8 cellular contexts compared by ENCODE assay signal in the genomic region with DNA sequence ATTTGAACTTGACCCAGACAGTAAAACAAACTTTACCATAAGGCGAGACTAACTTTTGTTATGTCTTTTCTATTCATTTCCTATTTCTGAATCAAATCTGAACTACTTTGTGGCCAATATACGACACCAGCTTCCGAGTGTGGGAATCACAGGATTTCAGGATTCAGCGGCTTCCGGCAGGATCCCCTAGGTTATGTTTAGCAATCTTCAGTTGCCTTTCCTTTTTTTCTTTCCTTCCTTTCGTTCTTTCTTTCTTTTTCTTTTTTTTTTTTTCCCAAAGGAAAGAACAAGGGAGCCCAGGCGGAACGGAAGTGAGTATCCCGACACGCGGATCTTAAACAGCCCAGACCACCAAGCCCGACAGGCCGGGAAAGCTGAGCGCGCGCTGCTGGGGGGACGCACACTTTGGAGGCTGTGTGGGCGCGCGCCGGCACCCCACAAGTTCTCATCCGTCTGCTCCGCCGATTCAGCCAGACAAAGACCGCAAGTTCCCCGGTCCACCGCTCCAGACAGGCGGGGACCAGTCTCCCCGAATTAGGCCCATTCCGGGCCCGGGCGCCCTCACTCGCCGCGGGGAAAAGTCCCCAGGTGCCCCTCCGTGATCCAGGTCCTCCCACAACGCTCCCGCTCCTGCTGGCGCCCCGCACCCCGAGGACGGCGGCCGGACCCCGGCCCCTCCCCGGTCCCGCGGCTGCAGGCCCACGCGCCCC. TPM values are rescaled to one million over a fixed set of nuclear protein-coding genes. Genes with fewer than 3 reads are reported as not detected.
A peak's percentile ranks its signal among the peaks of the same experiment; 100 is the strongest.
DNase-seq lines count a peak whose midpoint lies in the region; ATAC-seq and TF ChIP-seq lines count a peak whose summit lies in the region.

No MANE protein-coding gene starts in this region.

- H3K4me1 ChIP-seq in GM23338 (ENCODE audit: insufficient read depth) (peaks cover 31% of the 10 kb centered on the region; the same call in 1 of the 2 replicates), MM.1S (ENCODE audit: low read length) (no peaks in the 10 kb centered on the region)

- H3K4me3 ChIP-seq in BJ (ENCODE audit: low read depth, low read length) (peak overlapping the region; percentile 98), GM23338 (peak overlapping the region; percentile 85), brain microvascular endothelial cell (ENCODE audit: low read depth, low read length) (peak overlapping the region; percentile 78), MM.1S (ENCODE audit: low read length) (no peak overlapping the region)

- ATAC-seq in GM23338 (peak; percentile 13), T-cell (replicated peaks in 1 of 4) (peak; percentile 19 to 53 (median 40))

- H3K27ac ChIP-seq in GM23338 (ENCODE audit: low read depth) (peak overlapping the region; percentile 28; the same call in 1 of the 2 replicates), brain microvascular endothelial cell (peak overlapping the region; percentile 81), MM.1S (ENCODE audit: low read length) (no peak overlapping the region)

- H3K79me2 ChIP-seq in GM23338 (replicated peaks; ENCODE audit: insufficient read depth): peaks cover 51% of the 10 kb centered on the region
- H3K79me2 ChIP-seq in MM.1S (ENCODE audit: low read length): no peaks in the 10 kb centered on the region

- no peaks in the 10 kb centered on the region for H3F3A ChIP-seq in GM23338 (replicated peaks; ENCODE audit: low read depth)
- no peaks in the 10 kb centered on the region for H3F3A ChIP-seq in MM.1S (ENCODE audit: insufficient read depth, low read length)

- DNase-seq in BJ (ENCODE audit: low read depth) (no peak), GM23338 (ENCODE audit: low spot score) (peak; percentile 70), T-cell (peak in 30 of 34 experiments; percentile 4 to 63 (median 34)), brain microvascular endothelial cell (peak; percentile 20), kidney glomerular epithelial cell (lab: John Stamatoyannopoulos, UW) (peak; percentile 35), MM.1S (no peak), GDM1 (lab: John Stamatoyannopoulos, UW) (no peak)
- DNase-seq in stimulated activated CD4-positive, alpha-beta T cell treated with anti-CD3 and anti-CD28 coated beads, Interleukin-4, amount 100 ng/mL, for 4 hours: peak; percentile 7 to 8

- H3K9ac ChIP-seq in MM.1S (ENCODE audit: low read length): no peak overlapping the region

- POLR2A ChIA-PET in BJ (lab: Charles Lee): interaction anchor here (0.6 to 0.7 kb wide), 3 partner anchors 16 to 1719 kb away, joined by 3 to 9 read pairs (median 4); a partner anchor contains a TSS
- POLR2A ChIA-PET in T-cell (lab: Charles Lee): interaction anchor here in 1 of 2 donors (0.7 kb wide), 1 partner anchor 38 kb away, joined by 7 read pairs; no protein-coding TSS in a partner anchor

- H3K9me2 ChIP-seq in GM23338 (ENCODE audit: insufficient read depth) (no peaks in the 10 kb centered on the region), MM.1S (replicated peaks; ENCODE audit: insufficient read depth, low read length) (no peaks in the 10 kb centered on the region)

- H3K27me3 ChIP-seq in BJ (ENCODE audit: control insufficient read depth, insufficient read depth, low read length): no peaks in the 10 kb centered on the region
- H3K27me3 ChIP-seq in GM23338 (ENCODE audit: insufficient read depth): no peaks in the 10 kb centered on the region
- H3K27me3 ChIP-seq in brain microvascular endothelial cell (replicated peaks): no peaks in the 10 kb centered on the region
- peaks cover 93% of the 10 kb centered on the region for H3K27me3 ChIP-seq in MM.1S (replicated peaks; ENCODE audit: insufficient read depth, low read length)

- H3K27ac Mint-ChIP-seq in GM23338: peak overlapping the region; percentile 87
- H3K27ac Mint-ChIP-seq in T-cell: peak overlapping the region in 1 of 2 donors; percentile 66

- in situ Hi-C loops in brain microvascular endothelial cell (cut with HindIII; ENCODE audit: low pct_ligation_motif_present, low sequenced_read_pairs): no loop called here

- peak overlapping the region; percentile 90 for H3K4me3 Mint-ChIP-seq in GM23338
- H3K4me3 Mint-ChIP-seq in T-cell: peak overlapping the region; percentile 82 to 92 (median 87)

- H3K27me3 Mint-ChIP-seq in GM23338 (ENCODE audit: insufficient read depth, low read depth, poor library complexity) (peaks cover 7% of the 10 kb centered on the region), T-cell (peaks cover 8 to 12% of the 10 kb centered on the region in 2 donors)

- H3K36me3 Mint-ChIP-seq in GM23338 (ENCODE audit: low read depth) (peaks cover 7% of the 10 kb centered on the region), T-cell (no peaks in the 10 kb centered on the region)

- H3K4me2 ChIP-seq in GM23338: peak overlapping the region; percentile 78
- H3K4me2 ChIP-seq in MM.1S (ENCODE audit: low read depth, low read length): no peak overlapping the region

- H2AFZ ChIP-seq in GM23338 (no peak overlapping the region), MM.1S (ENCODE audit: low read length) (no peak overlapping the region)

- CTCF ChIA-PET in BJ (lab: Yijun Ruan, JAX): interaction anchor here (3.4 kb wide), 1 partner anchor 29 kb away, joined by 17 read pairs; no protein-coding TSS in a partner anchor
- CTCF ChIA-PET in T-cell (lab: Charles Lee): no interaction called here

- no peaks in the 10 kb centered on the region for H3K9me3 Mint-ChIP-seq in GM23338
- H3K9me3 Mint-ChIP-seq in T-cell: no peaks in the 10 kb centered on the region

- TF ChIP-seq CTCF in BJ (IDR thresholded peaks at IDR 0.05; ENCODE audit: insufficient read depth, low read depth, low read length) (no peak), GM23338 (conservative IDR thresholded peaks at IDR 0.05; ENCODE audit: low read depth in 2 of 2) (no peak), brain microvascular endothelial cell (IDR thresholded peaks at IDR 0.05; ENCODE audit: low read depth, low read length, missing control alignments) (no peak), MM.1S (IDR thresholded peaks at IDR 0.05; ENCODE audit: low read length) (no peak)

- no peaks in the 10 kb centered on the region for H3K9me3 ChIP-seq in MM.1S (replicated peaks; ENCODE audit: insufficient read depth, low read length)

- H3K4me1 Mint-ChIP-seq in GM23338 (peaks cover 37% of the 10 kb centered on the region), T-cell (peaks cover 10 to 17% (median 11%) of the 10 kb centered on the region in 3 donors)

- no peaks in the 10 kb centered on the region; the same call in 1 of the 2 replicates for H3K36me3 ChIP-seq in BJ (ENCODE audit: control insufficient read depth, insufficient read depth, low read length)
- peaks cover 2% of the 10 kb centered on the region; the same call in 1 of the 2 replicates for H3K36me3 ChIP-seq in GM23338 (ENCODE audit: insufficient read depth)
- no peaks in the 10 kb centered on the region for H3K36me3 ChIP-seq in brain microvascular endothelial cell (replicated peaks)
- no peaks in the 10 kb centered on the region for H3K36me3 ChIP-seq in MM.1S (replicated peaks; ENCODE audit: insufficient read depth, low read length)

- H4K20me1 ChIP-seq in GM23338 (replicated peaks; ENCODE audit: insufficient read depth) (peaks cover 43% of the 10 kb centered on the region), MM.1S (ENCODE audit: insufficient read depth, low read length) (no peaks in the 10 kb centered on the region)

TF ChIP-seq in GM23338, 12 proteins besides CTCF, POLR2A, EP300 and RAD21:
- TF ChIP-seq, protein P1, sequence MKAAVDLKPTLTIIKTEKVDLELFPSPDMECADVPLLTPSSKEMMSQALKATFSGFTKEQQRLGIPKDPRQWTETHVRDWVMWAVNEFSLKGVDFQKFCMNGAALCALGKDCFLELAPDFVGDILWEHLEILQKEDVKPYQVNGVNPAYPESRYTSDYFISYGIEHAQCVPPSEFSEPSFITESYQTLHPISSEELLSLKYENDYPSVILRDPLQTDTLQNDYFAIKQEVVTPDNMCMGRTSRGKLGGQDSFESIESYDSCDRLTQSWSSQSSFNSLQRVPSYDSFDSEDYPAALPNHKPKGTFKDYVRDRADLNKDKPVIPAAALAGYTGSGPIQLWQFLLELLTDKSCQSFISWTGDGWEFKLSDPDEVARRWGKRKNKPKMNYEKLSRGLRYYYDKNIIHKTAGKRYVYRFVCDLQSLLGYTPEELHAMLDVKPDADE (IDR thresholded peaks at IDR 0.05): 0 out of 2 replicates have a peak, but pooled peaks have one; percentile 16
- no peak for TF ChIP-seq ZNF114 (CRISPR knock-in tag; IDR thresholded peaks at IDR 0.05)
TF ChIP-seq in GM23338: peak in this region for 1.

RNA-seq across cellular contexts. Expression of a gene that starts 0.5 kb away (rescaled TPM):
- polyA plus RNA-seq in BJ (2011; rRNA removed): 8.4 and 9.0 TPM in 2 replicates
- 15.4 and 17.8 TPM in 2 replicates for polyA minus RNA-seq in BJ (2011; rRNA and poly(A)+ RNA removed)
- 93.5 and 104 TPM in 2 replicates for total RNA-seq in GM23338 (2014; rRNA removed; shearing (Covaris generic))
- polyA plus RNA-seq in GM23338 (2016; fragmentation: Nextera tagmentation; extraction: Ambion mirVana): 15.2 and 16.7 TPM in 2 replicates
- total RNA-seq in T-cell: 1 to 10 TPM; 1.9 to 6.1 (median 3.4) TPM

RNA-seq across cellular contexts. Expression of a gene that starts 1.3 kb away (rescaled TPM):
- polyA plus RNA-seq in BJ (2011; rRNA removed): 2.3 and 3.1 TPM in 2 replicates
- 2.2 and 3.7 TPM in 2 replicates for polyA minus RNA-seq in BJ (2011; rRNA and poly(A)+ RNA removed)
- 7.1 and 8.1 TPM in 2 replicates for total RNA-seq in GM23338 (2014; rRNA removed; shearing (Covaris generic))
- 6.7 and 7.6 TPM in 2 replicates for polyA plus RNA-seq in GM23338 (2016; fragmentation: Nextera tagmentation; extraction: Ambion mirVana)
- 1 to 10 TPM in 4 of 5 donors, under 1 TPM in 1; 0.70 to 3.1 (median 1.4) TPM for total RNA-seq in T-cell

Comparison
In these comparisons a context has a peak if more than half of its experiments do, and no peak if none do; other contexts are left out.
1. DNase-seq: peak in GM23338 (single experiment), T-cell (30 of 34), brain microvascular endothelial cell (single experiment), kidney glomerular epithelial cell (single experiment) and stimulated activated CD4-positive, alpha-beta T cell treated with anti-CD3 and anti-CD28 coated beads, Interleukin-4, amount 100 ng/mL, for 4 hours (2 of 2); none in BJ (single experiment), MM.1S (single experiment) and GDM1 (single experiment).
2. RNA of a gene that starts 0.5 kb away (total RNA-seq): 93.5 to 104 TPM in GM23338; 1.9 to 6.1 TPM in T-cell; every median in the first group is over 10 times any median in the second.